Comparison of ENCODE assay signal across 15 cellular contexts in the genomic region with DNA sequence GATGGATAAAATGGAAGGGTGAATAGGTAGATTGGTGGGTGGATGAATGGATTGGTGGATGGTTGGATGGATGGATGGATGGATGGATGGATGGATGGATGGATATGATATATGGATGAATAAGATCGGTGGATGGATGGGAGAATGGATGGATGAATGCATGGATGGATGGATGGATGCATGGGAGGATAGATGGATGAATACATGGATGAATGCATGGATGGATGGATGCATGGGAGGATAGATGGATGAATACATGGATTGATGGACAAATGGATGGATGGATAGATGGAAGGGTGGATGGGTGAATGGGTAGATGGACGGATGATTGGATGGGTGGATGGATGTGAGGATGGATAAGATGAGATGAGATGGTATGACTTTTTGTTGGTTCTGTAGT.
DNase-seq lines count a peak whose midpoint lies in the region; ATAC-seq, FAIRE-seq and TF ChIP-seq lines count a peak whose summit lies in the region.
"Had no signal": no experiment of that assay in that cellular context is flagged by ENCODE, and none has a peak within 500 bp of the region (broad histone marks: within the 10 kb centered on the region; RNA-seq: fewer than 3 reads in every experiment).

No MANE protein-coding gene starts in this region.

- intact Hi-C loops in activated CD4-positive, alpha-beta memory T cell treated with anti-CD3 and anti-CD28 coated beads for 36 hours (cut with micrococcal nuclease), result no loop called here

- no peak overlapping the region for H2BK20ac ChIP-seq in H1 (ENCODE audit: low read length)

- H3K4me1 ChIP-seq in BLaER1 treated with 17β-estradiol and CSF1 and Interleukin-3, amounts not matched to agents 10 nM and 100 nM, result peaks cover 37 to 59% (median 44%) of the 10 kb centered on the region in 10 experiments
- H3K4me1 ChIP-seq in H1 (replicated peaks in 1 of 4; ENCODE audit: control insufficient read depth in 3 of 4, insufficient read depth in 4 of 4, low read length in 3 of 4), result no peaks in the 10 kb centered on the region

- no peak overlapping the region for H2BK12ac ChIP-seq in H1 (ENCODE audit: low read depth, low read length)

- H3K14ac ChIP-seq in H1 (ENCODE audit: insufficient read length), result no peak overlapping the region

- H3K79me1 ChIP-seq in H1 (ENCODE audit: low read depth, low read length), result no peaks in the 10 kb centered on the region

- H4K91ac ChIP-seq in H1 (replicated peaks; ENCODE audit: insufficient read length, low read length), result no peak overlapping the region

- no peaks in the 10 kb centered on the region for H3K79me2 ChIP-seq in H1 (ENCODE audit: control insufficient read depth in 1 of 2, insufficient read depth in 2 of 2, low read length in 2 of 2)

- H3K9me3 ChIP-seq in BLaER1 treated with 17β-estradiol and CSF1 and Interleukin-3, amounts not matched to agents 10 nM and 100 nM (replicated peaks in 1 of 11), result 0 out of 22 replicates have a peak, but pooled peaks cover 0 to 5% (median 0%) of the 10 kb centered on the region in 11 experiments
- H3K9me3 ChIP-seq in H1 (ENCODE audit: insufficient read depth in 2 of 2, low read depth in 1 of 2, low read length in 1 of 2), result no peaks in the 10 kb centered on the region

- no peak overlapping the region for H4K5ac ChIP-seq in H1 (ENCODE audit: insufficient read length, low read depth, low read length)

- peaks cover 44% of the 10 kb centered on the region for H3K4me1 Mint-ChIP-seq in activated CD4-positive, alpha-beta memory T cell treated with anti-CD3 and anti-CD28 coated beads for 36 hours (ENCODE audit: low read depth)
- H3K4me1 Mint-ChIP-seq in activated CD4-positive, alpha-beta memory T cell treated with anti-CD3 and anti-CD28 coated beads, Interleukin-2, amount 10 ng/mL, durations not matched to agents 7 days and 5 days, result peaks cover 42% of the 10 kb centered on the region
- H3K4me1 Mint-ChIP-seq in IgD-negative memory B cell, result peaks cover 13 to 27% (median 16%) of the 10 kb centered on the region in 3 donors

- no peak overlapping the region for H3K23ac ChIP-seq in H1 (ENCODE audit: insufficient read length)

- no peaks in the 10 kb centered on the region for H3K9me3 Mint-ChIP-seq in activated CD4-positive, alpha-beta memory T cell treated with anti-CD3 and anti-CD28 coated beads for 36 hours
- peaks cover 6% of the 10 kb centered on the region for H3K9me3 Mint-ChIP-seq in activated CD4-positive, alpha-beta memory T cell treated with anti-CD3 and anti-CD28 coated beads, Interleukin-2, amount 10 ng/mL, durations not matched to agents 7 days and 5 days
- no peaks in the 10 kb centered on the region for H3K9me3 Mint-ChIP-seq in IgD-negative memory B cell
- H3K9me3 Mint-ChIP-seq: CD4-positive, alpha-beta memory T cell had no signal

- 91 to 100% methylated on average over 2 of the region's 2 CpGs for WGBS in H1 (ENCODE audit: extremely low coverage in 1 of 2, insufficient coverage in 1 of 2, insufficient read length in 1 of 2, insufficient replicate concordance in 2 of 2, low coverage in 1 of 2, low lambda C conversion rate in 2 of 2, missing lambda C conversion rate in 1 of 2), 2 experiments

- no peak for TF ChIP-seq EP300 in H1 (IDR thresholded peaks at IDR 0.05; ENCODE audit: borderline replicate concordance in 1 of 2, low read depth in 2 of 2, low read length in 2 of 2)

- ATAC-seq in SK-N-SH treated with all-trans-retinoic acid at 6 μM for 48 hours, result no peak
- ATAC-seq in GM21619 (IDR thresholded peaks at IDR 0.05; ENCODE audit: unreplicated experiment), result no peak

- H2BK15ac ChIP-seq in H1 (ENCODE audit: low read length), result no peak overlapping the region

- H3K27me3 Mint-ChIP-seq in activated CD4-positive, alpha-beta memory T cell treated with anti-CD3 and anti-CD28 coated beads for 36 hours, result peaks cover 3% of the 10 kb centered on the region
- peaks cover 3% of the 10 kb centered on the region for H3K27me3 Mint-ChIP-seq in activated CD4-positive, alpha-beta memory T cell treated with anti-CD3 and anti-CD28 coated beads, Interleukin-2, amount 10 ng/mL, durations not matched to agents 7 days and 5 days
- H3K27me3 Mint-ChIP-seq in IgD-negative memory B cell, result no peaks in the 10 kb centered on the region
- H3K27me3 Mint-ChIP-seq: CD4-positive, alpha-beta memory T cell had no signal

- no peak overlapping the region for H2BK5ac ChIP-seq in H1 (ENCODE audit: low read depth, low read length)

- H2AFZ ChIP-seq in H1 (ENCODE audit: low read length), result no peak overlapping the region

- POLR2A ChIA-PET in activated CD4-positive, alpha-beta memory T cell treated with anti-CD3 and anti-CD28 coated beads for 36 hours (lab: Charles Lee), result interaction anchor here (1.5 kb wide), 1 partner anchor 13 kb away, joined by 4 read pairs; no protein-coding TSS in a partner anchor
- POLR2A ChIA-PET in activated CD4-positive, alpha-beta memory T cell treated with anti-CD3 and anti-CD28 coated beads, Interleukin-2, amount 10 ng/mL, durations not matched to agents 7 days and 5 days (lab: Charles Lee), result interaction anchor here (4.2 to 10.9 kb wide), 2 partner anchors 28 to 195 kb away, joined by 31 to 159 read pairs; a partner anchor contains a TSS
- POLR2A ChIA-PET in H1 (lab: Charles Lee; ENCODE audit: partially characterized antibody), result no interaction called here

- no peak overlapping the region for H3K18ac ChIP-seq in H1 (ENCODE audit: extremely low read depth, low read length)

- H2AK5ac ChIP-seq in H1 (ENCODE audit: low read depth, low read length), result no peak overlapping the region

- H3K56ac ChIP-seq in H1 (replicated peaks; ENCODE audit: insufficient read length, low read depth, low read length), result peak overlapping the region; percentile 72

- TF ChIP-seq CTCF in H1 (IDR thresholded peaks at IDR 0.05; ENCODE audit: control extremely low read depth in 1 of 3, insufficient read depth in 1 of 3, low read depth in 1 of 3, low read length in 3 of 3), result no peak

- CTCF ChIA-PET in activated CD4-positive, alpha-beta memory T cell treated with anti-CD3 and anti-CD28 coated beads for 36 hours (lab: Charles Lee), result no interaction called here
- CTCF ChIA-PET in activated CD4-positive, alpha-beta memory T cell treated with anti-CD3 and anti-CD28 coated beads, Interleukin-2, amount 10 ng/mL, durations not matched to agents 7 days and 5 days (lab: Charles Lee), result no interaction called here
- CTCF ChIA-PET in H1 (lab: Charles Lee; ENCODE audit: partially characterized antibody), result interaction anchor here (1.0 kb wide), 1 partner anchor 14 kb away, joined by 3 read pairs; no protein-coding TSS in a partner anchor

- H3K27me3 ChIP-seq in BLaER1 treated with 17β-estradiol and CSF1 and Interleukin-3, amounts not matched to agents 10 nM and 100 nM, result no peaks in the 10 kb centered on the region
- H3K27me3 ChIP-seq in H1 (replicated peaks in 1 of 4; ENCODE audit: control insufficient read depth in 3 of 4, extremely low read depth in 1 of 4, insufficient read depth in 3 of 4, low read length in 3 of 4), result no peaks in the 10 kb centered on the region

- no peak for TF ChIP-seq RAD21 in H1 (IDR thresholded peaks at IDR 0.05 in 1 of 2, conservative IDR thresholded peaks at IDR 0.05 in 1 of 2; ENCODE audit: low read depth in 2 of 2, low read length in 2 of 2)

- peaks cover 7% of the 10 kb centered on the region; the same call in 1 of the 2 replicates for H3K23me2 ChIP-seq in H1 (ENCODE audit: low read depth, low read length)

- H3K36me3 ChIP-seq in BLaER1 treated with 17β-estradiol and CSF1 and Interleukin-3, amounts not matched to agents 10 nM and 100 nM, result no peaks in the 10 kb centered on the region
- no peaks in the 10 kb centered on the region for H3K36me3 ChIP-seq in H1 (ENCODE audit: control insufficient read depth in 2 of 4, insufficient read depth in 4 of 4, low read length in 3 of 4)

- no peaks in the 10 kb centered on the region for H3K36me3 Mint-ChIP-seq in activated CD4-positive, alpha-beta memory T cell treated with anti-CD3 and anti-CD28 coated beads for 36 hours
- H3K36me3 Mint-ChIP-seq in activated CD4-positive, alpha-beta memory T cell treated with anti-CD3 and anti-CD28 coated beads, Interleukin-2, amount 10 ng/mL, durations not matched to agents 7 days and 5 days (ENCODE audit: low read depth), result peaks cover 9% of the 10 kb centered on the region
- H3K36me3 Mint-ChIP-seq in IgD-negative memory B cell, result peaks cover 2% of the 10 kb centered on the region
- H3K36me3 Mint-ChIP-seq: CD4-positive, alpha-beta memory T cell had no signal

- H3K4me3 Mint-ChIP-seq in activated CD4-positive, alpha-beta memory T cell treated with anti-CD3 and anti-CD28 coated beads for 36 hours, result no peak overlapping the region
- no peak overlapping the region for H3K4me3 Mint-ChIP-seq in activated CD4-positive, alpha-beta memory T cell treated with anti-CD3 and anti-CD28 coated beads, Interleukin-2, amount 10 ng/mL, durations not matched to agents 7 days and 5 days
- H3K4me3 Mint-ChIP-seq in IgD-negative memory B cell, result no peak overlapping the region

- peak overlapping the region; percentile 3 for H3K27ac Mint-ChIP-seq in activated CD4-positive, alpha-beta memory T cell treated with anti-CD3 and anti-CD28 coated beads for 36 hours
- H3K27ac Mint-ChIP-seq in activated CD4-positive, alpha-beta memory T cell treated with anti-CD3 and anti-CD28 coated beads, Interleukin-2, amount 10 ng/mL, durations not matched to agents 7 days and 5 days, result no peak overlapping the region
- H3K27ac Mint-ChIP-seq in IgD-negative memory B cell, result peak overlapping the region in 2 of 3 donors; percentile 1 to 40

- no peak overlapping the region for H2BK120ac ChIP-seq in H1 (replicated peaks; ENCODE audit: low read depth, low read length)

- no peak overlapping the region for H3K27ac ChIP-seq in BLaER1 treated with 17β-estradiol and CSF1 and Interleukin-3, amounts not matched to agents 10 nM and 100 nM
- H3K27ac ChIP-seq in H1 (ENCODE audit: low read depth, low read length), result no peak overlapping the region

- H3K4me3 ChIP-seq in BLaER1 treated with 17β-estradiol and CSF1 and Interleukin-3, amounts not matched to agents 10 nM and 100 nM, result no peak overlapping the region
- H3K4me3 ChIP-seq in H1 (ENCODE audit: extremely low read depth in 1 of 4, insufficient read depth in 2 of 4, low read depth in 3 of 4, low read length in 4 of 4), result no peak overlapping the region

- H3K9ac ChIP-seq in BLaER1 treated with 17β-estradiol and CSF1 and Interleukin-3, amounts not matched to agents 10 nM and 100 nM, result no peak overlapping the region
- H3K9ac ChIP-seq in H1 (replicated peaks in 1 of 4; ENCODE audit: extremely low read depth in 1 of 4, low read depth in 3 of 4, low read length in 3 of 4), result no peak overlapping the region

- FAIRE-seq in H1 (lab: Jason Lieb, UNC), result no peak
- FAIRE-seq: D721Med, G401.6 had no signal

- no peak for DNase-seq in activated CD4-positive, alpha-beta memory T cell treated with anti-CD3 and anti-CD28 coated beads for 36 hours
- DNase-seq in activated CD4-positive, alpha-beta memory T cell treated with anti-CD3 and anti-CD28 coated beads, Interleukin-2, amount 10 ng/mL, durations not matched to agents 7 days and 5 days, result no peak
- DNase-seq in H1 (ENCODE audit: low read depth in 1 of 2, low spot score in 2 of 2) (no peak), NCI-H82 (lab: John Stamatoyannopoulos, UW) (no peak)
- DNase-seq: DMS79 treated with DMSO at 0.1 percent for 48 hours, GOT3, NCI-H187 treated with DMSO at 0.1 percent for 48 hours, NCI-H446 had no signal

- no peaks in the 10 kb centered on the region for H4K20me1 ChIP-seq in BLaER1 treated with 17β-estradiol and CSF1 and Interleukin-3, amounts not matched to agents 10 nM and 100 nM
- peaks cover 0 to 5% of the 10 kb centered on the region in 2 experiments for H4K20me1 ChIP-seq in H1 (replicated peaks in 1 of 2; ENCODE audit: control insufficient read depth in 1 of 2, insufficient read depth in 2 of 2, low read length in 2 of 2)

- no peak for TF ChIP-seq POLR2A in H1 (IDR thresholded peaks at IDR 0.05; ENCODE audit: control extremely low read depth in 1 of 2, low read depth in 2 of 2, low read length in 2 of 2)

- no peak overlapping the region for H4K8ac ChIP-seq in H1 (ENCODE audit: extremely low read depth, insufficient read depth, low read length)

- H3K4ac ChIP-seq in H1 (replicated peaks; ENCODE audit: insufficient read length, low read depth, low read length), result no peak overlapping the region

- peak overlapping the region in 10 of 11 experiments; percentile 37 to 77 (median 62); a peak in 17 of 22 replicates for H3K4me2 ChIP-seq in BLaER1 treated with 17β-estradiol and CSF1 and Interleukin-3, amounts not matched to agents 10 nM and 100 nM
- no peak overlapping the region for H3K4me2 ChIP-seq in H1 (ENCODE audit: insufficient read depth in 1 of 2, low read depth in 2 of 2, low read length in 2 of 2)

Comparison
In these comparisons a context has a peak if more than half of its experiments do, and no peak if none do; other contexts are left out.
1. H3K4me2 ChIP-seq: peak in BLaER1 treated with 17β-estradiol and CSF1 and Interleukin-3, amounts not matched to agents 10 nM and 100 nM (10 of 11); none in H1 (0 of 2).